23 cellular contexts compared by ENCODE assay signal in the genomic region with DNA sequence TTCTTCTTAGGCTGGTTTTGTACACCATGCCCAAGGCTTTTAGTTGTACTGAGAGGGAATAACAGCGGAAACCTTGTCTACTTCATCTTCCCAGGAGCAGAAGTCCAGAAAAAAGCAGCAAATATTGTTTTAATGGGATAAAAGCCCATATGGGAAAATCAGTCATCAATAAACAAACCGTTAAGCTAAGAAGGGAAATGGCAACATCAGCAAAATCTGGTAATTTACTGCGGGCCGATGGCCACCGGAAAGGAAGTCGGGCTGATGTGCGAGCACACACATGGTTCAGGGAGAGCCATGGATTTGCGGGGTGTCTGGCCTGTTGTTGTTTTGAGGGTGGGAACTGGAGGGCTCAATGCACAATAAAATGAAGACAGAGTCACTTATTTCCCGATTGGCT.
DNase-seq lines count a peak whose midpoint lies in the region; ATAC-seq, FAIRE-seq and TF ChIP-seq lines count a peak whose summit lies in the region.
"Had no signal": no experiment of that assay in that cellular context is flagged by ENCODE, and none has a peak within 500 bp of the region (broad histone marks: within the 10 kb centered on the region; RNA-seq: fewer than 3 reads in every experiment).

No MANE protein-coding gene starts in this region.

- WGBS in HepG2 (ENCODE audit: low lambda C conversion rate): 38% methylated on average over 9 of the region's 9 CpGs
- WGBS in right lobe of liver (ENCODE audit: insufficient coverage, low coverage, low lambda C conversion rate, missing lambda C conversion rate): 68% methylated on average over 7 of the region's 9 CpGs
- WGBS in K562 (ENCODE audit: insufficient coverage, low coverage, missing lambda C conversion rate): 1% methylated on average over 9 of the region's 9 CpGs
- WGBS in H9 (ENCODE audit: extremely low coverage, insufficient read length, low lambda C conversion rate): no CpG with 5 or more reads among the region's 9 CpGs

- FAIRE-seq in HepG2 (lab: Jason Lieb, UNC) (no peak), K562 (lab: Jason Lieb, UNC) (no peak)
- FAIRE-seq: A204.1, D721Med, G401.6, GM12891, GM18507 had no signal

- in situ Hi-C loops in HepG2 (cut with HindIII; ENCODE audit: extremely low pct_ligation_motif_present, low pct_unique_long_range_greater_than_20kb): no loop called here
- in situ Hi-C loops in K562 (cut with MboI): no loop called here

- H2BK20ac ChIP-seq in H9 (ENCODE audit: low read depth, low read length, poor library complexity, severe bottlenecking): no peak overlapping the region

- no peak overlapping the region for H2BK12ac ChIP-seq in H9 (ENCODE audit: insufficient read length, low read depth, low read length)

- no peaks in the 10 kb centered on the region for H3K79me1 ChIP-seq in H9 (ENCODE audit: insufficient read depth, low read depth, low read length, poor library complexity, severe bottlenecking)

- H3K9ac ChIP-seq in HepG2 (ENCODE audit: insufficient read depth, low read depth, low read length): no peak overlapping the region
- no peak overlapping the region for H3K9ac ChIP-seq in K562 (ENCODE audit: insufficient read depth in 1 of 2, low read depth in 2 of 2, low read length in 2 of 2)
- H3K9ac ChIP-seq in H9 (ENCODE audit: extremely low read depth, insufficient read length, low read length): no peak overlapping the region
- H3K9ac ChIP-seq: BLaER1 treated with 17β-estradiol and CSF1 and Interleukin-3, amounts not matched to agents 10 nM and 100 nM had no signal

- H3K4me1 ChIP-seq in HepG2 (ENCODE audit: insufficient read depth, low read length) (peaks cover 9% of the 10 kb centered on the region; the same call in 1 of the 2 replicates), right lobe of liver (no peaks in the 10 kb centered on the region), GM23338 (ENCODE audit: insufficient read depth) (no peaks in the 10 kb centered on the region; the same call in 1 of the 2 replicates), K562 (replicated peaks in 1 of 2; ENCODE audit: control insufficient read depth in 2 of 2, insufficient read depth in 2 of 2, low read length in 2 of 2) (no peaks in the 10 kb centered on the region), H9 (ENCODE audit: insufficient read depth, low read length) (no peaks in the 10 kb centered on the region)
- H3K4me1 ChIP-seq: Caco-2 had no signal

- H3K4me2 ChIP-seq in HepG2 (ENCODE audit: low read depth, low read length): no peak overlapping the region
- no peak overlapping the region for H3K4me2 ChIP-seq in GM23338
- no peak overlapping the region for H3K4me2 ChIP-seq in K562 (ENCODE audit: insufficient read depth, low read length)
- H3K4me2 ChIP-seq in H9 (ENCODE audit: insufficient read depth, insufficient read length, low read length): no peak overlapping the region
- H3K4me2 ChIP-seq: BLaER1 treated with 17β-estradiol and CSF1 and Interleukin-3, amounts not matched to agents 10 nM and 100 nM had no signal

- H3K27ac Mint-ChIP-seq in GM23338 (no peak overlapping the region), H9 (no peak overlapping the region)
- H3K27ac Mint-ChIP-seq in stimulated activated effector memory CD8-positive, alpha-beta T cell treated with anti-CD3 and anti-CD28 coated beads, Interleukin-12 subunit alpha, Interleukin-12 subunit beta, amount 100 ng/mL, for 72 hours: no peak overlapping the region
- H3K27ac Mint-ChIP-seq: B cell; CD4-positive, alpha-beta T cell; CD8-positive, alpha-beta T cell had no signal

- H2BK15ac ChIP-seq in H9 (ENCODE audit: low read depth, low read length): no peak overlapping the region

- H3K79me2 ChIP-seq in HepG2 (ENCODE audit: insufficient read depth, low read length) (no peaks in the 10 kb centered on the region), GM23338 (replicated peaks; ENCODE audit: insufficient read depth) (no peaks in the 10 kb centered on the region), K562 (ENCODE audit: control insufficient read depth, insufficient read depth, low read length) (no peaks in the 10 kb centered on the region), H9 (ENCODE audit: insufficient read depth, low read length) (no peaks in the 10 kb centered on the region)

- no peaks in the 10 kb centered on the region for H4K20me1 ChIP-seq in HepG2 (ENCODE audit: insufficient read depth, low read length)
- H4K20me1 ChIP-seq in GM23338 (replicated peaks; ENCODE audit: insufficient read depth): no peaks in the 10 kb centered on the region
- H4K20me1 ChIP-seq in K562 (replicated peaks; ENCODE audit: control insufficient read depth, insufficient read depth, low read length): no peaks in the 10 kb centered on the region
- H4K20me1 ChIP-seq in H9 (ENCODE audit: control insufficient read depth, insufficient read depth, insufficient read length): no peaks in the 10 kb centered on the region
- H4K20me1 ChIP-seq: BLaER1 treated with 17β-estradiol and CSF1 and Interleukin-3, amounts not matched to agents 10 nM and 100 nM had no signal

- H3K9me2 ChIP-seq in GM23338 (ENCODE audit: insufficient read depth): no peaks in the 10 kb centered on the region

- H3K4me3 ChIP-seq in HepG2 (replicated peaks in 1 of 3; ENCODE audit: insufficient read depth in 1 of 3, low read depth in 2 of 3, low read length in 3 of 3) (no peak overlapping the region), right lobe of liver (no peak overlapping the region), GM23338 (no peak overlapping the region), K562 (no peak overlapping the region)
- H3K4me3 ChIP-seq: BLaER1 treated with 17β-estradiol and CSF1 and Interleukin-3, amounts not matched to agents 10 nM and 100 nM had no signal

- H4K91ac ChIP-seq in H9 (ENCODE audit: insufficient read length, low read depth, low read length): no peak overlapping the region

- no peaks in the 10 kb centered on the region for H3K23me2 ChIP-seq in H9 (ENCODE audit: insufficient read length, low read depth, low read length, poor library complexity, severe bottlenecking)

- no peak overlapping the region for H2BK120ac ChIP-seq in H9 (ENCODE audit: low read depth, low read length, poor library complexity, severe bottlenecking)

- no peak overlapping the region for H3K14ac ChIP-seq in H9 (ENCODE audit: insufficient read depth, low read length)

- H3K4me1 Mint-ChIP-seq in GM23338 (peaks cover 6% of the 10 kb centered on the region), H9 (peaks cover 6% of the 10 kb centered on the region in 2 experiments)
- no peaks in the 10 kb centered on the region for H3K4me1 Mint-ChIP-seq in stimulated activated effector memory CD8-positive, alpha-beta T cell treated with anti-CD3 and anti-CD28 coated beads, Interleukin-12 subunit alpha, Interleukin-12 subunit beta, amount 100 ng/mL, for 72 hours

- ATAC-seq in HepG2 (no peak), right lobe of liver (no peak), GM23338 (no peak), K562 (no peak)
- ATAC-seq in stimulated activated effector memory CD8-positive, alpha-beta T cell treated with anti-CD3 and anti-CD28 coated beads, Interleukin-12 subunit alpha, Interleukin-12 subunit beta, amount 100 ng/mL, for 72 hours: no peak
- ATAC-seq: CD8-positive, alpha-beta T cell had no signal

- TF ChIP-seq POLR2A in HepG2 (IDR thresholded peaks at IDR 0.05; ENCODE audit: insufficient read depth in 1 of 2, low read depth in 2 of 2, low read length in 2 of 2) (no peak), right lobe of liver (IDR thresholded peaks at IDR 0.05) (no peak), K562 (conservative IDR thresholded peaks at IDR 0.05) (no peak)

- H4K5ac ChIP-seq in H9 (ENCODE audit: insufficient read length, low read depth, low read length): no peak overlapping the region

- no peak overlapping the region for H4K8ac ChIP-seq in H9 (replicated peaks; ENCODE audit: insufficient read length, low read depth, low read length)

- H2BK5ac ChIP-seq in H9 (ENCODE audit: insufficient read length, low read length): no peak overlapping the region

- intact Hi-C loops in HepG2 (cut with micrococcal nuclease; ENCODE audit: unreplicated experiment): no loop called here
- intact Hi-C loops in right lobe of liver (cut with DNase I): no loop called here
- intact Hi-C loops in K562 (cut with micrococcal nuclease): no loop called here

- TF ChIP-seq EP300 in HepG2 (IDR thresholded peaks at IDR 0.05; ENCODE audit: low read depth in 2 of 2, low read length in 2 of 2): no peak
- TF ChIP-seq EP300 in HepG2 (CRISPR knock-in tag; IDR thresholded peaks at IDR 0.05; ENCODE audit: borderline replicate concordance): no peak
- no peak for TF ChIP-seq EP300 in K562 (IDR thresholded peaks at IDR 0.05; ENCODE audit: low read length)

- H3K4me3 Mint-ChIP-seq in GM23338: no peak overlapping the region
- no peak overlapping the region for H3K4me3 Mint-ChIP-seq in H9
- H3K4me3 Mint-ChIP-seq in stimulated activated effector memory CD8-positive, alpha-beta T cell treated with anti-CD3 and anti-CD28 coated beads, Interleukin-12 subunit alpha, Interleukin-12 subunit beta, amount 100 ng/mL, for 72 hours: no peak overlapping the region
- H3K4me3 Mint-ChIP-seq: B cell; CD4-positive, alpha-beta T cell; CD8-positive, alpha-beta T cell had no signal

- DNase-seq in HepG2 (ENCODE audit: low spot score) (no peak), right lobe of liver (no peak), GM23338 (ENCODE audit: low spot score) (no peak), K562 (ENCODE audit: extremely low read depth in 1 of 4, low spot score in 3 of 4) (no peak), H9 (no peak), hepatic stellate cell (ENCODE audit: low spot score) (no peak)
- no peak for DNase-seq in stimulated activated effector memory CD8-positive, alpha-beta T cell treated with anti-CD3 and anti-CD28 coated beads, Interleukin-12 subunit alpha, Interleukin-12 subunit beta, amount 100 ng/mL, for 72 hours (ENCODE audit: low spot score in 2 of 2)
- DNase-seq: 8988T; AML-193; Caco-2; Calu3; CD4-positive, alpha-beta T cell; CD8-positive, alpha-beta T cell; DMS79 treated with DMSO at 0.1 percent for 48 hours; GF-D8 had no signal

- no peak overlapping the region for H3K23ac ChIP-seq in H9 (ENCODE audit: insufficient read length, low read depth, low read length)

- BruUV-seq in HepG2 (replicated peaks; lab: Mats Ljungman, UMichigan) (no TSS peak), K562 (replicated peaks; lab: Mats Ljungman, UMichigan) (no TSS peak)

- POLR2A ChIA-PET in HepG2 (lab: Yijun Ruan, JAX) (no interaction called here), K562 (lab: Yijun Ruan, JAX) (no interaction called here)

- H3K36me3 ChIP-seq in HepG2 (replicated peaks in 1 of 2; ENCODE audit: control insufficient read depth in 1 of 2, insufficient read depth in 2 of 2, low read length in 2 of 2) (no peaks in the 10 kb centered on the region), right lobe of liver (no peaks in the 10 kb centered on the region), GM23338 (ENCODE audit: insufficient read depth) (no peaks in the 10 kb centered on the region), K562 (ENCODE audit: control insufficient read depth, insufficient read depth, low read length) (no peaks in the 10 kb centered on the region)
- H3K36me3 ChIP-seq: BLaER1 treated with 17β-estradiol and CSF1 and Interleukin-3, amounts not matched to agents 10 nM and 100 nM had no signal

- no peak for TF ChIP-seq CTCF in HepG2 (CRISPR knock-in tag; IDR thresholded peaks at IDR 0.05)
- TF ChIP-seq CTCF in right lobe of liver (IDR thresholded peaks at IDR 0.05): no peak
- no peak for TF ChIP-seq CTCF in GM23338 (conservative IDR thresholded peaks at IDR 0.05; ENCODE audit: low read depth in 2 of 2)
- TF ChIP-seq CTCF in K562 (IDR thresholded peaks at IDR 0.05 in 2 of 3, conservative IDR thresholded peaks at IDR 0.05 in 1 of 3; ENCODE audit: insufficient read depth in 2 of 3, low read depth in 1 of 3, low read length in 3 of 3): no peak
- TF ChIP-seq CTCF in H9 (conservative IDR thresholded peaks at IDR 0.05): no peak

- no peaks in the 10 kb centered on the region for H3K9me1 ChIP-seq in K562 (ENCODE audit: control insufficient read depth, insufficient read depth, low read length)

- no peak overlapping the region for H3K56ac ChIP-seq in H9 (ENCODE audit: insufficient read length, low read depth, low read length)

- no peaks in the 10 kb centered on the region for H3K9me3 ChIP-seq in HepG2 (ENCODE audit: low read length)
- no peaks in the 10 kb centered on the region for H3K9me3 ChIP-seq in right lobe of liver
- no peaks in the 10 kb centered on the region for H3K9me3 ChIP-seq in K562 (replicated peaks; ENCODE audit: control insufficient read depth, insufficient read depth, low read depth, low read length)
- H3K9me3 ChIP-seq in H9 (ENCODE audit: control insufficient read depth, low read depth, low read length): no peaks in the 10 kb centered on the region
- H3K9me3 ChIP-seq: BLaER1 treated with 17β-estradiol and CSF1 and Interleukin-3, amounts not matched to agents 10 nM and 100 nM; Caco-2 had no signal

- no peak for TF ChIP-seq RAD21 in HepG2 (CRISPR knock-in tag; IDR thresholded peaks at IDR 0.05)
- no peak for TF ChIP-seq RAD21 in K562 (CRISPR knock-in tag; conservative IDR thresholded peaks at IDR 0.05 in 1 of 2, IDR thresholded peaks at IDR 0.05 in 1 of 2)

- H3K4ac ChIP-seq in H9 (ENCODE audit: low read depth, low read length): no peak overlapping the region

- no peak overlapping the region for H3T11ph ChIP-seq in H9 (ENCODE audit: low read length)

- H3K27me3 Mint-ChIP-seq in GM23338 (ENCODE audit: insufficient read depth, low read depth, poor library complexity) (no peaks in the 10 kb centered on the region), H9 (ENCODE audit: low read depth) (no peaks in the 10 kb centered on the region)

- CTCF ChIA-PET in HepG2 (lab: Yijun Ruan, JAX; ENCODE audit: low intra/inter-chr PET ratio, low total read pairs): no interaction called here
- CTCF ChIA-PET in K562 (lab: Yijun Ruan, JAX; ENCODE audit: low intra/inter-chr PET ratio): no interaction called here

- H2AK5ac ChIP-seq in H9 (ENCODE audit: insufficient read length, low read length): no peak overlapping the region

- H3K27me3 ChIP-seq in HepG2 (ENCODE audit: control insufficient read depth in 1 of 2, insufficient read depth in 2 of 2, low read length in 2 of 2) (peaks cover 0 to 6% of the 10 kb centered on the region in 2 experiments; a peak in 2 of 5 replicates), right lobe of liver (no peaks in the 10 kb centered on the region), GM23338 (ENCODE audit: insufficient read depth) (no peaks in the 10 kb centered on the region), K562 (ENCODE audit: control insufficient read depth in 2 of 2, insufficient read depth in 2 of 2, low read length in 2 of 2) (peaks cover 3 to 12% of the 10 kb centered on the region in 2 experiments; a peak in 3 of 5 replicates), H9 (ENCODE audit: insufficient read depth, low read length) (no peaks in the 10 kb centered on the region)
- H3K27me3 ChIP-seq: BLaER1 treated with 17β-estradiol and CSF1 and Interleukin-3, amounts not matched to agents 10 nM and 100 nM had no signal

- H3K9me3 Mint-ChIP-seq in GM23338: peaks cover 3% of the 10 kb centered on the region; the same call in 1 of the 3 replicates
- peaks cover 2 to 3% of the 10 kb centered on the region in 2 experiments; a peak in 3 of 5 replicates for H3K9me3 Mint-ChIP-seq in H9
- no peaks in the 10 kb centered on the region for H3K9me3 Mint-ChIP-seq in stimulated activated effector memory CD8-positive, alpha-beta T cell treated with anti-CD3 and anti-CD28 coated beads, Interleukin-12 subunit alpha, Interleukin-12 subunit beta, amount 100 ng/mL, for 72 hours
- H3K9me3 Mint-ChIP-seq: CD4-positive, alpha-beta T cell; CD8-positive, alpha-beta T cell had no signal

- H3K18ac ChIP-seq in H9 (ENCODE audit: insufficient read length, low read depth, low read length): no peak overlapping the region

- H2AFZ ChIP-seq in HepG2 (ENCODE audit: low read length) (no peak overlapping the region), GM23338 (peak overlapping the region; percentile 74; the same call in 1 of the 2 replicates), K562 (ENCODE audit: low read depth, low read length) (no peak overlapping the region), H9 (ENCODE audit: low read length) (no peak overlapping the region)

- no peak overlapping the region for H3K27ac ChIP-seq in HepG2 (ENCODE audit: extremely low read length, insufficient read depth, low read length)
- no peak overlapping the region for H3K27ac ChIP-seq in right lobe of liver
- no peak overlapping the region for H3K27ac ChIP-seq in GM23338 (ENCODE audit: low read depth)
- no peak overlapping the region for H3K27ac ChIP-seq in K562 (ENCODE audit: extremely low read depth, low read depth, low read length)
- no peak overlapping the region for H3K27ac ChIP-seq in H9 (ENCODE audit: insufficient read length, low read depth, low read length)
- H3K27ac ChIP-seq: BLaER1 treated with 17β-estradiol and CSF1 and Interleukin-3, amounts not matched to agents 10 nM and 100 nM; C4-2B had no signal

- H3F3A ChIP-seq in GM23338 (replicated peaks; ENCODE audit: low read depth): no peaks in the 10 kb centered on the region

- H3K36me3 Mint-ChIP-seq in GM23338 (ENCODE audit: low read depth) (no peaks in the 10 kb centered on the region), H9 (ENCODE audit: insufficient read depth in 1 of 3, low read depth in 3 of 3) (peaks cover 0 to 6% (median 0%) of the 10 kb centered on the region in 3 experiments; a peak in 2 of 7 replicates)
- no peaks in the 10 kb centered on the region for H3K36me3 Mint-ChIP-seq in stimulated activated effector memory CD8-positive, alpha-beta T cell treated with anti-CD3 and anti-CD28 coated beads, Interleukin-12 subunit alpha, Interleukin-12 subunit beta, amount 100 ng/mL, for 72 hours
- H3K36me3 Mint-ChIP-seq: CD8-positive, alpha-beta T cell had no signal
